ENCODE assay signal across 8 cellular contexts in genomic region chr9:2623046-2623865, GRCh38. TPM values are rescaled to one million over a fixed set of nuclear protein-coding genes. Genes with fewer than 3 reads are reported as not detected.
DNase-seq lines count a peak whose midpoint lies in the region; ATAC-seq and TF ChIP-seq lines count a peak whose summit lies in the region.

No MANE protein-coding gene starts in this region.

- peak overlapping the region; percentile 8 for H3K4ac ChIP-seq in mesendoderm (ENCODE audit: low read depth, low read length)

- peaks cover 14 to 19% (median 14%) of the 10 kb centered on the region in 3 donors for H3K4me1 Mint-ChIP-seq in T-cell

- no peak overlapping the region for H4K8ac ChIP-seq in mesendoderm (ENCODE audit: low read depth, low read length)

- H3K9ac ChIP-seq in mesendoderm (ENCODE audit: low read length), result peak overlapping the region; percentile 89

- H3K9me3 Mint-ChIP-seq in T-cell, result no peaks in the 10 kb centered on the region

- CTCF ChIA-PET in T-cell (lab: Charles Lee), result no interaction called here

- H3K23ac ChIP-seq in mesendoderm (ENCODE audit: low read length), result peak overlapping the region; percentile 80

- peaks cover 60 to 66% of the 10 kb centered on the region in 2 donors for H3K27me3 Mint-ChIP-seq in T-cell

- H3K4me2 ChIP-seq in mesendoderm (ENCODE audit: low read length), result peak overlapping the region; percentile 39

- H2AK5ac ChIP-seq in mesendoderm (ENCODE audit: low read length), result no peak overlapping the region

- no peak overlapping the region for H2BK120ac ChIP-seq in mesendoderm (ENCODE audit: low read depth, low read length)

- peak overlapping the region; percentile 60 for H3K18ac ChIP-seq in mesendoderm (ENCODE audit: low read length)

- H3K36me3 Mint-ChIP-seq in T-cell, result no peaks in the 10 kb centered on the region

- H3K27me3 ChIP-seq in GM06990 (replicated peaks; ENCODE audit: control insufficient read depth, insufficient read depth, low read length) (no peaks in the 10 kb centered on the region), mesendoderm (ENCODE audit: insufficient read depth, low read length, poor library complexity) (no peaks in the 10 kb centered on the region), testis (no peaks in the 10 kb centered on the region)

- no peak overlapping the region for H4K5ac ChIP-seq in mesendoderm (ENCODE audit: low read length)

- H3K27ac ChIP-seq in mesendoderm (ENCODE audit: low read depth, low read length), result peak overlapping the region; percentile 4
- H3K27ac ChIP-seq in testis, result peak overlapping the region; percentile 74 to 76

- H3K79me2 ChIP-seq in mesendoderm (ENCODE audit: control insufficient read depth, insufficient read depth, low read length), result peaks cover 61% of the 10 kb centered on the region

- DNase-seq in GM06990 (ENCODE audit: extremely low read depth, insufficient read length), result no peak
- DNase-seq in T-cell, result no peak
- peak; percentile 95 for DNase-seq in epithelial cell of proximal tubule (ENCODE audit: low read depth)
- DNase-seq in mesendoderm, result peak; percentile 82
- peak; percentile 87 for DNase-seq in testis
- DNase-seq in stimulated activated naive CD4-positive, alpha-beta T cell treated with Interleukin-2 at 50 U/mL for 16 hours (lab: John Stamatoyannopoulos, UW), result no peak
- DNase-seq in GM19240 (ENCODE audit: insufficient read length, low spot score), result no peak

- H3K9me3 ChIP-seq in testis, result no peaks in the 10 kb centered on the region

- no peak overlapping the region for H3K27ac Mint-ChIP-seq in T-cell

- H3K4me3 Mint-ChIP-seq in T-cell, result peak overlapping the region; percentile 59 to 83 (median 70)

- TF ChIP-seq POLR2A in testis (IDR thresholded peaks at IDR 0.05), result no peak

- H3K79me1 ChIP-seq in mesendoderm (ENCODE audit: low read length), result peaks cover 20% of the 10 kb centered on the region

- no peak for TF ChIP-seq CTCF in GM06990 (IDR thresholded peaks at IDR 0.05; ENCODE audit: insufficient read depth, low read length, poor library complexity, severe bottlenecking)
- TF ChIP-seq CTCF in epithelial cell of proximal tubule (conservative IDR thresholded peaks at IDR 0.05; ENCODE audit: low read depth, low read length), result no peak
- no peak for TF ChIP-seq CTCF in testis (IDR thresholded peaks at IDR 0.05)

- no peak overlapping the region for H2BK5ac ChIP-seq in mesendoderm (ENCODE audit: low read length)

- H2BK15ac ChIP-seq in mesendoderm (replicated peaks; ENCODE audit: low read depth), result no peak overlapping the region

- ATAC-seq in HG03175 (IDR thresholded peaks at IDR 0.05; ENCODE audit: unreplicated experiment), result peak; percentile 2
- no peak for ATAC-seq in T-cell (replicated peaks in 1 of 4)

- H3K4me1 ChIP-seq in mesendoderm (ENCODE audit: control insufficient read depth, low read depth, low read length) (peaks cover 20% of the 10 kb centered on the region), testis (peaks cover 7% of the 10 kb centered on the region)

- intact Hi-C loops in testis (cut with DNase I; ENCODE audit: low total_unique reads), result no loop called here

- peak overlapping the region; percentile 90 for H3K56ac ChIP-seq in mesendoderm (ENCODE audit: low read length)

- no peaks in the 10 kb centered on the region for H3K36me3 ChIP-seq in GM06990 (ENCODE audit: control insufficient read depth, insufficient read depth, low read length)
- no peaks in the 10 kb centered on the region for H3K36me3 ChIP-seq in mesendoderm (ENCODE audit: control insufficient read depth, insufficient read depth, low read length)
- H3K36me3 ChIP-seq in testis (ENCODE audit: low read depth, missing control alignments), result no peaks in the 10 kb centered on the region

- POLR2A ChIA-PET in T-cell (lab: Charles Lee), result no interaction called here

- H3K4me3 ChIP-seq in GM06990 (replicated peaks; ENCODE audit: low read depth, low read length) (peak overlapping the region; percentile 54; the same call in 1 of the 2 replicates), epithelial cell of proximal tubule (ENCODE audit: low read depth, low read length) (peak overlapping the region; percentile 91), mesendoderm (ENCODE audit: low read length) (peak overlapping the region; percentile 50), testis (peak overlapping the region; percentile 69 to 70)

- WGBS in mesendoderm (ENCODE audit: extremely low coverage, insufficient coverage, low lambda C conversion rate), result no CpG with 5 or more reads among the region's 46 CpGs
- WGBS in testis, 2 donors, result 0 to 3% methylated on average over 31 to 44 of the region's 46 CpGs

RNA-seq across cellular contexts. Expression of gene VLDLR, which starts 1.7 kb away (rescaled TPM):
- 1 to 10 TPM in 2 of 5 donors, under 1 TPM in 3; 0.16 to 1.9 (median 0.92) TPM for total RNA-seq in T-cell
- total RNA-seq in epithelial cell of proximal tubule, result 7.5 and 16.4 TPM in 2 replicates
- polyA plus RNA-seq in mesendoderm (2013, experiment 1 of 2), result 16.6 TPM
- 17.2 TPM for polyA plus RNA-seq in mesendoderm (2013, experiment 2 of 2)
- total RNA-seq in testis, result 10 to 100 TPM; 15.6 to 17.4 TPM
- 30.0 TPM for polyA plus RNA-seq in testis (ENCODE audit: insufficient read depth, low read depth, low replicate concordance)

Comparison
In these comparisons a context has a peak if more than half of its experiments do, and no peak if none do; other contexts are left out.
1. DNase-seq: peak in epithelial cell of proximal tubule (single experiment), mesendoderm (single experiment) and testis (single experiment); none in GM06990 (single experiment), T-cell (0 of 34), stimulated activated naive CD4-positive, alpha-beta T cell treated with Interleukin-2 at 50 U/mL for 16 hours (single experiment) and GM19240 (single experiment).
2. Peak in every context shown above with its lines, with median percentiles within 50 percentile points of each other: H3K4me3 ChIP-seq.